Comparison of ENCODE assay signal across 1 cellular context in the genomic region with DNA sequence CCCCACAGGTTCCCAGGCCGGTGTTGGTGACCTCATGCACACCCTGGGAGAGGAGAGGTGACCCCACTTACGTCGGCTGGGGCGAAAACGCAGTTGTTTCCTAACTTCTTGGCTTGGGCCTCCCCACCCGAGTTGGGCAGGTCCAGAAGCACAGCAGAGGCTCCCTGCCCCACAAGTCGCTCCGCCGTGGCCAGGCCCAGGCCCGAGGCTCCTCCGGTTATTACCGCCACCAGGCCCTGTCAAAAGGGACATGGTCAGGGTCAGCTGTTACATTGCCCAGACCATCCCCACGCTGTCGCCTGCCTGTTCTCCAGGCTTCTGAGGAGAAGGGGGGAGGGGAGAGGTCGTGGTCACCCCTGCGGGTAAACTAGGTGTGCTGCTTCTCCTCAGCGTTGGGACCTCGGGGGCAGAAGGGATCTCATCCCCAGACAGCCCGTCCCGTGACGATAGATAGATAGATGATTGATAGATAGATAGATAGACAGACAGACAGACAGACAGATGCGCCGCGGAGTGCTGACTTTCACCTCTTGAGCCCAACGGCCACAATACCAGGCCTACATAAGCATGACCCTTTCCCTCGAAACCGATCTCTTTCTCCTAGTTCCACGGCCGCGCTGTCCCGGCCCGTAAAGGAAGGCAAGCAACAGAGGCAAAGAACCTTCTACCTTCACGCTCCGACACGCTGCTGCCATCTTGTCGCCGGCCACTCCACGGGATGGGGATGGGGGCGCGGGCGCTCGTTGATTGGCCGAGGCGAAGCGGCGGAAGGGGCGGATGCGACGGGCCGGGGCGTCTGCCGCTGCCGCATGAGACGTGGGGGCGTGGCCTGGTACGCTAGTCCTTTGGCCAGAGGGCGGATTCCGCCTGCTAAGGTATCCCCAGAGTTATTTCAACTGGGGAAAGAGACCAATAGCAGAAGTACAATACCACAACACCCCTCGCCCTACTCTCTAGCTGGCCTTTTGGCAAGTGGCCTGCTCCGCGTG.
TF ChIP-seq lines count a peak whose summit lies in the region.

A gene (minus strand): TSS at position 720 of the 989 bp plus-strand sequence. CDS start 25 bp downstream, at position 695.

TF ChIP-seq in A549, 52 proteins besides CTCF, POLR2A, EP300 and RAD21 (continued from another document):
- TF ChIP-seq, protein P1, sequence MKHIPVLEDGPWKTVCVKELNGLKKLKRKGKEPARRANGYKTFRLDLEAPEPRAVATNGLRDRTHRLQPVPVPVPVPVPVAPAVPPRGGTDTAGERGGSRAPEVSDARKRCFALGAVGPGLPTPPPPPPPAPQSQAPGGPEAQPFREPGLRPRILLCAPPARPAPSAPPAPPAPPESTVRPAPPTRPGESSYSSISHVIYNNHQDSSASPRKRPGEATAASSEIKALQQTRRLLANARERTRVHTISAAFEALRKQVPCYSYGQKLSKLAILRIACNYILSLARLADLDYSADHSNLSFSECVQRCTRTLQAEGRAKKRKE (CRISPR knock-in tag; IDR thresholded peaks at IDR 0.05; ENCODE audit: low read depth): no peak
- TF ChIP-seq MAZ (IDR thresholded peaks at IDR 0.05; ENCODE audit: borderline replicate concordance, low read depth, low read length): no peak
- no peak for TF ChIP-seq ZSCAN20 (CRISPR knock-in tag; IDR thresholded peaks at IDR 0.05)
- TF ChIP-seq, protein P2, sequence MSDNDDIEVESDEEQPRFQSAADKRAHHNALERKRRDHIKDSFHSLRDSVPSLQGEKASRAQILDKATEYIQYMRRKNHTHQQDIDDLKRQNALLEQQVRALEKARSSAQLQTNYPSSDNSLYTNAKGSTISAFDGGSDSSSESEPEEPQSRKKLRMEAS (IDR thresholded peaks at IDR 0.05): peak; percentile 66
- TF ChIP-seq, protein P3, sequence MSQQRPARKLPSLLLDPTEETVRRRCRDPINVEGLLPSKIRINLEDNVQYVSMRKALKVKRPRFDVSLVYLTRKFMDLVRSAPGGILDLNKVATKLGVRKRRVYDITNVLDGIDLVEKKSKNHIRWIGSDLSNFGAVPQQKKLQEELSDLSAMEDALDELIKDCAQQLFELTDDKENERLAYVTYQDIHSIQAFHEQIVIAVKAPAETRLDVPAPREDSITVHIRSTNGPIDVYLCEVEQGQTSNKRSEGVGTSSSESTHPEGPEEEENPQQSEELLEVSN (IDR thresholded peaks at IDR 0.05; ENCODE audit: borderline replicate concordance, low read depth): no peak
- TF ChIP-seq HOXA7 (CRISPR knock-in tag; IDR thresholded peaks at IDR 0.05): no peak
- TF ChIP-seq MAFK (IDR thresholded peaks at IDR 0.05; ENCODE audit: partially characterized antibody): no peak
